15 cellular contexts compared by ENCODE assay signal in genomic region chrX:23764585-23764984, GRCh38. TPM values are rescaled to one million over a fixed set of nuclear protein-coding genes. Genes with fewer than 3 reads are reported as not detected.
DNase-seq lines count a peak whose midpoint lies in the region; ATAC-seq and TF ChIP-seq lines count a peak whose summit lies in the region.
"Had no signal": no experiment of that assay in that cellular context is flagged by ENCODE, and none has a peak within 500 bp of the region (broad histone marks: within the 10 kb centered on the region; RNA-seq: fewer than 3 reads in every experiment).

No MANE protein-coding gene starts in this region.

- H3K36me3 ChIP-seq in right lobe of liver (no peaks in the 10 kb centered on the region), right atrium auricular region (no peaks in the 10 kb centered on the region), trophoblast cell (ENCODE audit: control insufficient read depth in 1 of 2, insufficient read depth in 2 of 2, low read length in 2 of 2) (no peaks in the 10 kb centered on the region)
- H3K36me3 ChIP-seq: BLaER1 had no signal

- H3K9me3 ChIP-seq in right lobe of liver: no peaks in the 10 kb centered on the region
- no peaks in the 10 kb centered on the region for H3K9me3 ChIP-seq in right atrium auricular region
- H3K9me3 ChIP-seq in trophoblast cell (ENCODE audit: insufficient read depth, low read depth, low read length): no peaks in the 10 kb centered on the region

- no peak overlapping the region for H3K9ac ChIP-seq in trophoblast cell (ENCODE audit: low read length)
- H3K9ac ChIP-seq: BLaER1, KMS-11 had no signal

- H4K12ac ChIP-seq in trophoblast cell (ENCODE audit: low read depth, low read length): no peak overlapping the region

- no peaks in the 10 kb centered on the region for H3K79me2 ChIP-seq in trophoblast cell (ENCODE audit: control insufficient read depth, insufficient read depth, low read length, poor library complexity)

- DNase-seq in NCI-H748 (lab: John Stamatoyannopoulos, UW; ENCODE audit: unreplicated experiment) (peak; percentile 50), NCI-H748 treated with DMSO at 0.1 percent for 48 hours (lab: John Stamatoyannopoulos, UW) (no peak), NCI-H2029 (lab: John Stamatoyannopoulos, UW) (peak; percentile 50), NCI-H774 (lab: John Stamatoyannopoulos, UW) (peak; percentile 48), right lobe of liver (no peak), sciatic nerve (ENCODE audit: low spot score) (no peak), right atrium auricular region (ENCODE audit: low spot score) (no peak), trophoblast cell (no peak)
- DNase-seq: CD8-positive, alpha-beta T cell; NCI-H187 treated with DMSO at 0.1 percent for 48 hours; NCI-H2227 treated with DMSO at 0.1 percent for 48 hours; NCI-H526 treated with DMSO at 0.1 percent for 48 hours; SW 1271 had no signal

- WGBS in right lobe of liver (ENCODE audit: insufficient coverage, low coverage, low lambda C conversion rate, missing lambda C conversion rate): 30% methylated on average over 3 of the region's 3 CpGs
- WGBS in trophoblast cell (ENCODE audit: extremely low coverage, insufficient coverage, insufficient read length): no CpG with 5 or more reads among the region's 3 CpGs

- H3K27ac ChIP-seq in right lobe of liver (peak overlapping the region in 2 of 3 donors; percentile 0 to 50), right atrium auricular region (no peak overlapping the region), trophoblast cell (ENCODE audit: low read depth, low read length) (no peak overlapping the region)
- H3K27ac ChIP-seq: BLaER1, KMS-11 had no signal

- H3K18ac ChIP-seq in trophoblast cell (ENCODE audit: low read length): no peak overlapping the region

- intact Hi-C loops in right lobe of liver (cut with DNase I) (no loop called here), sciatic nerve (cut with DNase I) (no loop called here)

- no peak overlapping the region for H4K91ac ChIP-seq in trophoblast cell (ENCODE audit: low read depth, low read length)

- no peak overlapping the region for H2AFZ ChIP-seq in trophoblast cell (ENCODE audit: insufficient read depth, low read length, poor library complexity)

- H3K23ac ChIP-seq in trophoblast cell (ENCODE audit: low read length): no peak overlapping the region

- no peak overlapping the region for H2BK12ac ChIP-seq in trophoblast cell (ENCODE audit: low read length)

- no peak overlapping the region for H3K4ac ChIP-seq in trophoblast cell (ENCODE audit: low read depth, low read length)

- no peak overlapping the region for H3K4me2 ChIP-seq in trophoblast cell (ENCODE audit: low read length)
- H3K4me2 ChIP-seq: BLaER1, KMS-11 had no signal

- H4K8ac ChIP-seq in trophoblast cell (ENCODE audit: low read depth, low read length): no peak overlapping the region

- H3K14ac ChIP-seq in trophoblast cell (ENCODE audit: low read length): no peak overlapping the region

- H2AK5ac ChIP-seq in trophoblast cell (ENCODE audit: low read length): no peak overlapping the region

- H3K4me3 ChIP-seq in right lobe of liver: no peak overlapping the region
- H3K4me3 ChIP-seq in right atrium auricular region: no peak overlapping the region
- H3K4me3 ChIP-seq in trophoblast cell (ENCODE audit: low read depth, low read length): no peak overlapping the region
- H3K4me3 ChIP-seq: BLaER1 had no signal

- H3K4me1 ChIP-seq in right lobe of liver: no peaks in the 10 kb centered on the region
- H3K4me1 ChIP-seq in right atrium auricular region: no peaks in the 10 kb centered on the region
- H3K4me1 ChIP-seq in trophoblast cell (ENCODE audit: control insufficient read depth in 1 of 2, insufficient read depth in 2 of 2, low read length in 2 of 2): no peaks in the 10 kb centered on the region
- H3K4me1 ChIP-seq: BLaER1 had no signal

- no peak overlapping the region for H2BK120ac ChIP-seq in trophoblast cell (ENCODE audit: insufficient read depth, low read length, poor library complexity)

- H3K79me1 ChIP-seq in trophoblast cell (ENCODE audit: low read length): no peaks in the 10 kb centered on the region

- ATAC-seq in right lobe of liver (peak in 1 of 4 donors; percentile 37), sciatic nerve (no peak)
- ATAC-seq: CD8-positive, alpha-beta T cell had no signal

- H2BK5ac ChIP-seq in trophoblast cell (ENCODE audit: low read depth, low read length, poor library complexity): no peak overlapping the region

- TF ChIP-seq CTCF in right lobe of liver (IDR thresholded peaks at IDR 0.05) (no peak), right atrium auricular region (IDR thresholded peaks at IDR 0.05) (no peak)

- H3K27me3 ChIP-seq in right lobe of liver (no peaks in the 10 kb centered on the region), right atrium auricular region (no peaks in the 10 kb centered on the region), trophoblast cell (ENCODE audit: insufficient read depth, low read length) (no peaks in the 10 kb centered on the region)
- H3K27me3 ChIP-seq: BLaER1 had no signal

- TF ChIP-seq POLR2A in right lobe of liver (IDR thresholded peaks at IDR 0.05): no peak

RNA-seq across cellular contexts. Expression of gene SAT1, which starts 18.4 kb away (rescaled TPM):
- 100 to 1,000 TPM; 215 to 640 (median 291) TPM for total RNA-seq in right lobe of liver
- total RNA-seq in sciatic nerve: 417 TPM
- 100 to 1,000 TPM; 513 to 713 TPM for total RNA-seq in right atrium auricular region
- 142 and 148 TPM in 2 replicates for polyA plus RNA-seq in trophoblast cell (2013)

RNA-seq across cellular contexts. Expression of gene ACOT9, which starts 21.5 kb away (rescaled TPM):
- 10 to 100 TPM in 5 of 6 experiments, 1 to 10 TPM in 1; 8.9 to 20.2 (median 14.6) TPM for total RNA-seq in right lobe of liver
- total RNA-seq in sciatic nerve: 42.4 TPM
- total RNA-seq in right atrium auricular region: 10 to 100 TPM; 39.6 to 43.6 TPM
- polyA plus RNA-seq in trophoblast cell (2013): 31.6 and 32.5 TPM in 2 replicates

Comparison
In these comparisons a context has a peak if more than half of its experiments do, and no peak if none do; other contexts are left out.
1. DNase-seq: peak in NCI-H748 (single experiment), NCI-H2029 (single experiment) and NCI-H774 (single experiment); none in NCI-H748 treated with DMSO at 0.1 percent for 48 hours (single experiment), right lobe of liver (0 of 3), sciatic nerve (single experiment), right atrium auricular region (single experiment) and trophoblast cell (0 of 2).
2. H3K27ac ChIP-seq: peak in right lobe of liver (2 of 3); none in right atrium auricular region (0 of 2) and trophoblast cell (single experiment).